26 cellular contexts compared by ENCODE assay signal in the genomic region with DNA sequence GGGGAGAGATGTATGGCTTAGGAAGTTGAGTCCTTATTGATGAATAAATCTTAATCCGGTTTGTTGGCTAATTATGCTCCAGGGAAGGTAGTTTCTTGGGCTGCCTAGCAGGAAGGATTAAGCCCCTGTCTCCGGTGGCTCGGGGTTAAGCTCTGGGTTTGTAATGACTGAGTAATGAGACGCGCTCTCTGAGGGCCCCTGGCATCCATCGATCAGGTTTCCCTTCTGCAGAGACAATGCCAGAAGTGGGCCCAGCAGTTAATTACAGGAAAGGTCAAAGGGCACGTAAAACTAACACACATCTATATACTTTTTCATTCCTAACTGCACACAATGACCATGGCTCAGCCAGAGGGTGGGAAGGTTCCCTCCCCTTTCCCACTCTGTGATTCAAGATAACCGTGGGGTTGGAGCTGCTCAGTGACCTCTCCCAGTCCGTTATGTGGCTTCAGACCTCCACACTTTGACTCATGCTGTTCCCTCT. TPM values are rescaled to one million over a fixed set of nuclear protein-coding genes. Genes with fewer than 3 reads are reported as not detected.
DNase-seq lines count a peak whose midpoint lies in the region; ATAC-seq and TF ChIP-seq lines count a peak whose summit lies in the region.
"Had no signal": no experiment of that assay in that cellular context is flagged by ENCODE, and none has a peak within 500 bp of the region (broad histone marks: within the 10 kb centered on the region; RNA-seq: fewer than 3 reads in every experiment).

No MANE protein-coding gene starts in this region.

- no peak for ATAC-seq in GM19397 (IDR thresholded peaks at IDR 0.05; ENCODE audit: unreplicated experiment)
- no peak for ATAC-seq in stimulated activated naive CD8-positive, alpha-beta T cell treated with anti-CD3 and anti-CD28 coated beads, Interleukin-15, Interleukin-2, amounts not matched to agents 100 U/mL and 50 U/mL, for 24 hours
- ATAC-seq: activated CD8-positive, alpha-beta memory T cell treated with anti-CD3 and anti-CD28 coated beads, Interleukin-2, amount 10 ng/mL, durations not matched to agents 7 days and 5 days; left cardiac atrium; stimulated activated naive CD8-positive, alpha-beta T cell treated with anti-CD3 and anti-CD28 coated beads, Interleukin-15, amount 100 ng/mL, for 72 hours; WTC11 had no signal

- TF ChIP-seq CTCF in A673 (conservative IDR thresholded peaks at IDR 0.05; ENCODE audit: low read depth, low read length) (no peak), nephron progenitor cell (IDR thresholded peaks at IDR 0.05) (no peak)

- H3K27me3 ChIP-seq in A673 (replicated peaks; ENCODE audit: insufficient read depth, low read depth, low read length, poor library complexity): no peaks in the 10 kb centered on the region
- H3K27me3 ChIP-seq: colonic mucosa had no signal

- H3K4me3 ChIP-seq in A673 (ENCODE audit: low read depth, low read length, poor library complexity, severe bottlenecking): no peak overlapping the region
- H3K4me3 ChIP-seq: colonic mucosa, SJSA1 had no signal

- BruUV-seq in A673 (replicated peaks; lab: Mats Ljungman, UMichigan): no TSS peak

- H3K27me3 Mint-ChIP-seq in nephron progenitor cell (ENCODE audit: low read depth, poor library complexity): peaks cover 11% of the 10 kb centered on the region
- H3K27me3 Mint-ChIP-seq: stimulated activated naive CD8-positive, alpha-beta T cell treated with anti-CD3 and anti-CD28 coated beads, Interleukin-15, amount 100 ng/mL, for 72 hours had no signal

- H3K9me3 ChIP-seq in A673 (ENCODE audit: low read depth, low read length, poor library complexity, severe bottlenecking): no peaks in the 10 kb centered on the region
- H3K9me3 ChIP-seq: colonic mucosa, SJSA1 had no signal

- peaks cover 40% of the 10 kb centered on the region for H3K4me1 ChIP-seq in A673 (ENCODE audit: insufficient read depth, low read length, poor library complexity, severe bottlenecking)
- H3K4me1 ChIP-seq: colonic mucosa had no signal

- H3K27ac Mint-ChIP-seq in nephron progenitor cell: peak overlapping the region; percentile 85
- H3K27ac Mint-ChIP-seq: activated CD8-positive, alpha-beta memory T cell treated with anti-CD3 and anti-CD28 coated beads, Interleukin-2, amount 10 ng/mL, durations not matched to agents 7 days and 5 days; activated naive CD4-positive, alpha-beta T cell treated with anti-CD3 and anti-CD28 coated beads for 36 hours; memory B cell; stimulated activated naive CD8-positive, alpha-beta T cell treated with anti-CD3 and anti-CD28 coated beads, Interleukin-15, amount 100 ng/mL, for 72 hours; WTC11 had no signal

- H3K9me3 Mint-ChIP-seq in nephron progenitor cell: no peaks in the 10 kb centered on the region
- H3K9me3 Mint-ChIP-seq: activated naive CD4-positive, alpha-beta T cell treated with anti-CD3 and anti-CD28 coated beads for 36 hours; CD8-positive, alpha-beta memory T cell; memory B cell; stimulated activated naive CD8-positive, alpha-beta T cell treated with anti-CD3 and anti-CD28 coated beads, Interleukin-15, amount 100 ng/mL, for 72 hours; WTC11 had no signal

- intact Hi-C loops in A673 (cut with micrococcal nuclease; ENCODE audit: unreplicated experiment): no loop called here

- no peak overlapping the region for H3K27ac ChIP-seq in A673 (ENCODE audit: low read depth, low read length, poor library complexity, severe bottlenecking)
- H3K27ac ChIP-seq: colonic mucosa, KMS-11, SJSA1 had no signal

- no peaks in the 10 kb centered on the region for H3K36me3 Mint-ChIP-seq in nephron progenitor cell (ENCODE audit: low read depth)
- H3K36me3 Mint-ChIP-seq: activated CD8-positive, alpha-beta memory T cell treated with anti-CD3 and anti-CD28 coated beads, Interleukin-2, amount 10 ng/mL, durations not matched to agents 7 days and 5 days; CD8-positive, alpha-beta memory T cell; memory B cell; WTC11 had no signal

- H3K4me1 Mint-ChIP-seq in nephron progenitor cell: peaks cover 34% of the 10 kb centered on the region

- H3K4me3 Mint-ChIP-seq in nephron progenitor cell: peak overlapping the region; percentile 65
- H3K4me3 Mint-ChIP-seq: activated CD8-positive, alpha-beta memory T cell treated with anti-CD3 and anti-CD28 coated beads, Interleukin-2, amount 10 ng/mL, durations not matched to agents 7 days and 5 days; activated naive CD4-positive, alpha-beta T cell treated with anti-CD3 and anti-CD28 coated beads for 36 hours; CD8-positive, alpha-beta memory T cell; memory B cell; stimulated activated naive CD8-positive, alpha-beta T cell treated with anti-CD3 and anti-CD28 coated beads, Interleukin-15, amount 100 ng/mL, for 72 hours; WTC11 had no signal

- DNase-seq in A673 (ENCODE audit: low spot score) (peak; percentile 59), NCI-H146 (lab: John Stamatoyannopoulos, UW) (peak; percentile 69), dermis blood vessel endothelial cell (peak; percentile 9), nephron progenitor cell (peak; percentile 62), NCI-H2029 treated with DMSO at 0.1 percent for 48 hours (lab: John Stamatoyannopoulos, UW) (no peak), NCI-H1417 treated with DMSO at 0.1 percent for 48 hours (lab: John Stamatoyannopoulos, UW) (no peak)
- DNase-seq in stimulated activated naive CD8-positive, alpha-beta T cell treated with anti-CD3 and anti-CD28 coated beads, Interleukin-15, Interleukin-2, amounts not matched to agents 100 U/mL and 50 U/mL, for 24 hours: no peak
- DNase-seq: activated CD8-positive, alpha-beta memory T cell treated with anti-CD3 and anti-CD28 coated beads, Interleukin-2, amount 10 ng/mL, durations not matched to agents 7 days and 5 days; activated naive CD4-positive, alpha-beta T cell treated with anti-CD3 and anti-CD28 coated beads for 36 hours; amniotic stem cell; CD8-positive, alpha-beta memory T cell; colonic mucosa; DMS153; GF-D8; left cardiac atrium; NCI-H1436 treated with DMSO at 0.1 percent for 48 hours; NCI-H526; nucleus accumbens; RPMI8226; stimulated activated naive CD8-positive, alpha-beta T cell treated with anti-CD3 and anti-CD28 coated beads, Interleukin-15, amount 100 ng/mL, for 72 hours had no signal

- no peaks in the 10 kb centered on the region for H3K36me3 ChIP-seq in A673 (ENCODE audit: insufficient read depth, low read length, poor library complexity, severe bottlenecking)
- H3K36me3 ChIP-seq: colonic mucosa, SJSA1 had no signal

- CTCF ChIA-PET in A673 (lab: Charles Lee): no interaction called here

- POLR2A ChIA-PET in A673 (lab: Charles Lee; ENCODE audit: low non-redundant PET): no interaction called here

RNA-seq across cellular contexts. Expression of gene SCUBE1, which starts 16.8 kb away (rescaled TPM):
- 0.24 and 0.42 TPM in 2 replicates for total RNA-seq in A673 (2021)
- 0.42 TPM in 1 of 2 replicates, not detected in the other for total RNA-seq in dermis blood vessel endothelial cell
- total RNA-seq: activated naive CD4-positive, alpha-beta T cell treated with anti-CD3 and anti-CD28 coated beads for 36 hours; pulmonary artery endothelial cell; SJSA1 had no signal

Comparison
In these comparisons a context has a peak if more than half of its experiments do, and no peak if none do; other contexts are left out.
1. DNase-seq: peak in A673 (single experiment), NCI-H146 (single experiment), dermis blood vessel endothelial cell (single experiment) and nephron progenitor cell (single experiment); none in stimulated activated naive CD8-positive, alpha-beta T cell treated with anti-CD3 and anti-CD28 coated beads, Interleukin-15, Interleukin-2, amounts not matched to agents 100 U/mL and 50 U/mL, for 24 hours (single experiment), NCI-H2029 treated with DMSO at 0.1 percent for 48 hours (single experiment) and NCI-H1417 treated with DMSO at 0.1 percent for 48 hours (single experiment).